Comparison of ENCODE assay signal across 1 cellular context in genomic region chr19:11230621-11231386, GRCh38.
TF ChIP-seq lines count a peak whose summit lies in the region.

No MANE protein-coding gene starts in this region.

TF ChIP-seq in HepG2, 621 proteins besides CTCF, POLR2A, EP300 and RAD21 (continued from another document and continues in another):
- TF ChIP-seq ZBTB40 (IDR thresholded peaks at IDR 0.05) (no peak), ZBTB40 (CRISPR knock-in tag; IDR thresholded peaks at IDR 0.05) (no peak), RXRB (CRISPR knock-in tag; IDR thresholded peaks at IDR 0.05; ENCODE audit: borderline replicate concordance) (no peak), RORA (CRISPR knock-in tag; IDR thresholded peaks at IDR 0.05) (no peak), ZNF713 (CRISPR knock-in tag; IDR thresholded peaks at IDR 0.05) (no peak), ZNF652 (CRISPR knock-in tag; IDR thresholded peaks at IDR 0.05; ENCODE audit: borderline replicate concordance, low read depth) (no peak), ZHX2 (IDR thresholded peaks at IDR 0.05; ENCODE audit: low read depth) (no peak), ZHX2 (CRISPR knock-in tag; IDR thresholded peaks at IDR 0.05; ENCODE audit: borderline replicate concordance) (no peak), TFDP1 (CRISPR knock-in tag; IDR thresholded peaks at IDR 0.05; ENCODE audit: borderline replicate concordance) (no peak), FOXO1 (CRISPR knock-in tag; IDR thresholded peaks at IDR 0.05) (no peak), NFKB2 (CRISPR knock-in tag; IDR thresholded peaks at IDR 0.05; ENCODE audit: borderline replicate concordance) (no peak), CERS6 (CRISPR knock-in tag; IDR thresholded peaks at IDR 0.05) (no peak), CSRNP2 (CRISPR knock-in tag; conservative IDR thresholded peaks at IDR 0.05; ENCODE audit: low read depth) (no peak), NR2C2 (CRISPR knock-in tag; IDR thresholded peaks at IDR 0.05; ENCODE audit: borderline replicate concordance) (no peak), ZFP36L2 (CRISPR knock-in tag; IDR thresholded peaks at IDR 0.05) (no peak), ZNF430 (CRISPR knock-in tag; IDR thresholded peaks at IDR 0.05) (no peak), ZNF567 (CRISPR knock-in tag; IDR thresholded peaks at IDR 0.05; ENCODE audit: borderline replicate concordance) (0 out of 2 replicates have a peak, but pooled peaks have one; percentile 38), ZSCAN5A (CRISPR knock-in tag; IDR thresholded peaks at IDR 0.05; ENCODE audit: borderline replicate concordance) (no peak), CAMTA2 (CRISPR knock-in tag; IDR thresholded peaks at IDR 0.05; ENCODE audit: borderline replicate concordance) (no peak), ZNF512B (CRISPR knock-in tag; IDR thresholded peaks at IDR 0.05; ENCODE audit: borderline replicate concordance) (no peak), GRHL1 (CRISPR knock-in tag; conservative IDR thresholded peaks at IDR 0.05) (no peak), CCAR2 (optimal IDR thresholded peaks at IDR 0.05; ENCODE audit: low read depth, low read length) (no peak), SP5 (CRISPR knock-in tag; IDR thresholded peaks at IDR 0.05; ENCODE audit: borderline replicate concordance, low read depth) (no peak; the same call in 1 of the 2 replicates), KAT8 (CRISPR knock-in tag; IDR thresholded peaks at IDR 0.05) (no peak), ELF3 (CRISPR knock-in tag; IDR thresholded peaks at IDR 0.05) (peak; percentile 61; the same call in 1 of the 2 replicates), JDP2 (CRISPR knock-in tag; IDR thresholded peaks at IDR 0.05; ENCODE audit: borderline replicate concordance) (no peak), BCL6 (CRISPR knock-in tag; IDR thresholded peaks at IDR 0.05) (no peak), PAF1 (CRISPR knock-in tag; IDR thresholded peaks at IDR 0.05) (no peak), ISL2 (CRISPR knock-in tag; IDR thresholded peaks at IDR 0.05) (no peak), MXD1 (CRISPR knock-in tag; IDR thresholded peaks at IDR 0.05) (no peak)
